16 cellular contexts compared by ENCODE assay signal in the genomic region with DNA sequence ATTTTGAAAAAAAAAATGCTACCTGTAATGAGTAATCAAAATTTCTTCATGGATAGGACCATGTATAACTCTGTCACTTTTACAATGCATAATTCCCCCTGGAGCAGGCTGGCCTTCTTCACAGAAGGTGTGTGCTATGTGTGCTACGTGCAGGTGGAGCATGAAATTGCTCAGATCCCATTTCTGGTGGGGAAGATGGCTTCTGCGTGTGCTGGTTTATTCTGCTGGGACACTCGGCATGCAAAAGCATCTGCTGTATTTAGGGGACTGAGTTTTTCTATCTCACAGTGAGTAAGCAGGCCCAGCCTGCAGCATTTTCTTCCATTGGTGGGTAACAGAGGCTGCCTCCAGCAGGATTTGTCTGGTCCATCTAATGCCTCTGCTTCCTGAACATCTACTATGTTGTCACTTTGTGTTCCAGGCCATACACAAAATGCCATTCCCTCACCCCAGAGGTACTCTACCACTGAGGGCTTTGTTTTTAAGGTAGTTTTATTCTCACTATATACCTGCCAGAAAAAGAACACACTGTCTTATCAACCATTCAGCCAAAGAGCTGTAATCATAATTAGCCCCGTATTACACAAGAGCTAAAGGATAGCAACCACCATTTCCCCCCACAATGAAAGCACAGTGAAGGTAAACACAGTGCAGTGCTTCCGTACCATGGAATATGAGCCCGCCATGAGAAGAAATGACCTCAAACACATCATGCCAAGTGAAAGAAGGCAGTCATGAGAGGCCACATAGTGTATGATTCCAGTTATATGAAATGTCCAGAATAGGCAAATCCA.
A peak's percentile ranks its signal among the peaks of the same experiment; 100 is the strongest.
DNase-seq lines count a peak whose midpoint lies in the region; ATAC-seq and TF ChIP-seq lines count a peak whose summit lies in the region.
"Had no signal": no experiment of that assay in that cellular context is flagged by ENCODE, and none has a peak within 500 bp of the region (broad histone marks: within the 10 kb centered on the region; RNA-seq: fewer than 3 reads in every experiment).

No MANE protein-coding gene starts in this region.

- no peak overlapping the region for H3K4me3 Mint-ChIP-seq in activated T-helper 1 cell treated with anti-CD3 and anti-CD28 coated beads, Interleukin-12 subunit alpha, Interleukin-12 subunit beta, Interleukin-2, Interleukin-4 antibody, amounts not matched to agents 30 ng/mL and 10 ng/mL and 1 ng/mL, durations not matched to agents 14 hours and 24 hours and 36 hours
- H3K4me3 Mint-ChIP-seq: CD4-positive, CD25-positive, alpha-beta regulatory T cell; CD8-positive, alpha-beta memory T cell; H9 had no signal

- H3K27ac ChIP-seq in heart left ventricle (no peak overlapping the region), right cardiac atrium (ENCODE audit: low read length) (no peak overlapping the region)

- intact Hi-C loops in heart left ventricle (cut with DNase I), result no loop called here
- intact Hi-C loops in right cardiac atrium (cut with DNase I), result no loop called here
- intact Hi-C loops in activated T-helper 1 cell treated with anti-CD3 and anti-CD28 coated beads, Interleukin-12 subunit alpha, Interleukin-12 subunit beta, Interleukin-2, Interleukin-4 antibody, amounts not matched to agents 30 ng/mL and 10 ng/mL and 1 ng/mL, durations not matched to agents 14 hours and 24 hours and 36 hours (cut with micrococcal nuclease), result no loop called here

- no peak for DNase-seq in heart left ventricle
- no peak for DNase-seq in right cardiac atrium
- DNase-seq in NCI-H2171 treated with DMSO at 0.1 percent for 48 hours (lab: John Stamatoyannopoulos, UW), result peak; percentile 82
- DNase-seq in cerebellum (ENCODE audit: low spot score), result peak; percentile 34
- DNase-seq in NCI-H1105 treated with DMSO at 0.1 percent for 48 hours (lab: John Stamatoyannopoulos, UW), result no peak
- no peak for DNase-seq in activated T-helper 1 cell treated with anti-CD3 and anti-CD28 coated beads, Interleukin-12 subunit alpha, Interleukin-12 subunit beta, Interleukin-2, Interleukin-4 antibody, amounts not matched to agents 30 ng/mL and 10 ng/mL and 1 ng/mL, durations not matched to agents 14 hours and 24 hours and 36 hours (ENCODE audit: low spot score)
- DNase-seq: ACHN; BE2C; CD4-positive, CD25-positive, alpha-beta regulatory T cell; CD8-positive, alpha-beta memory T cell; COR-L47; DMS 273 treated with DMSO at 0.1 percent for 48 hours; DMS53; DND-41; EL; H9 had no signal

- no peaks in the 10 kb centered on the region for H3K9me3 Mint-ChIP-seq in activated T-helper 1 cell treated with anti-CD3 and anti-CD28 coated beads, Interleukin-12 subunit alpha, Interleukin-12 subunit beta, Interleukin-2, Interleukin-4 antibody, amounts not matched to agents 30 ng/mL and 10 ng/mL and 1 ng/mL, durations not matched to agents 14 hours and 24 hours and 36 hours

- H3K4me1 ChIP-seq in heart left ventricle (peaks cover 0 to 5% (median 0%) of the 10 kb centered on the region in 12 donors), right cardiac atrium (ENCODE audit: control insufficient read depth, insufficient read depth, low read length) (no peaks in the 10 kb centered on the region)
- H3K4me1 ChIP-seq: BE2C had no signal

- ATAC-seq in heart left ventricle, result peak in 3 of 4 donors; percentile 38 to 61 (median 52)
- ATAC-seq in right cardiac atrium, result no peak

- H3K4me3 ChIP-seq in heart left ventricle (no peak overlapping the region), right cardiac atrium (ENCODE audit: low read length) (no peak overlapping the region)

- 58 to 75% (median 70%) methylated on average over 6 of the region's 6 CpGs for WGBS in heart left ventricle, 4 donors
- WGBS in right cardiac atrium, result 78% methylated on average over 6 of the region's 6 CpGs

- H3K36me3 Mint-ChIP-seq in activated T-helper 1 cell treated with anti-CD3 and anti-CD28 coated beads, Interleukin-12 subunit alpha, Interleukin-12 subunit beta, Interleukin-2, Interleukin-4 antibody, amounts not matched to agents 30 ng/mL and 10 ng/mL and 1 ng/mL, durations not matched to agents 14 hours and 24 hours and 36 hours (ENCODE audit: low read depth), result no peaks in the 10 kb centered on the region
- H3K36me3 Mint-ChIP-seq: CD4-positive, CD25-positive, alpha-beta regulatory T cell; CD8-positive, alpha-beta memory T cell had no signal

- H3K27me3 Mint-ChIP-seq in activated T-helper 1 cell treated with anti-CD3 and anti-CD28 coated beads, Interleukin-12 subunit alpha, Interleukin-12 subunit beta, Interleukin-2, Interleukin-4 antibody, amounts not matched to agents 30 ng/mL and 10 ng/mL and 1 ng/mL, durations not matched to agents 14 hours and 24 hours and 36 hours (ENCODE audit: insufficient read depth), result no peaks in the 10 kb centered on the region
- H3K27me3 Mint-ChIP-seq: CD4-positive, CD25-positive, alpha-beta regulatory T cell had no signal

- no peaks in the 10 kb centered on the region for H3K27me3 ChIP-seq in heart left ventricle
- H3K27me3 ChIP-seq in right cardiac atrium (ENCODE audit: control insufficient read depth, insufficient read depth), result no peaks in the 10 kb centered on the region
- H3K27me3 ChIP-seq: BE2C had no signal

- TF ChIP-seq POLR2A in heart left ventricle (IDR thresholded peaks at IDR 0.05), result no peak

- H3K9me3 ChIP-seq in heart left ventricle, result no peaks in the 10 kb centered on the region
- H3K9me3 ChIP-seq in right cardiac atrium (ENCODE audit: control insufficient read depth, low read length), result no peaks in the 10 kb centered on the region
- H3K9me3 ChIP-seq: BE2C had no signal

- no peak for TF ChIP-seq CTCF in heart left ventricle (IDR thresholded peaks at IDR 0.05)

- H3K36me3 ChIP-seq in heart left ventricle, result no peaks in the 10 kb centered on the region
- H3K36me3 ChIP-seq: BE2C had no signal

- no peaks in the 10 kb centered on the region for H3K4me1 Mint-ChIP-seq in activated T-helper 1 cell treated with anti-CD3 and anti-CD28 coated beads, Interleukin-12 subunit alpha, Interleukin-12 subunit beta, Interleukin-2, Interleukin-4 antibody, amounts not matched to agents 30 ng/mL and 10 ng/mL and 1 ng/mL, durations not matched to agents 14 hours and 24 hours and 36 hours (ENCODE audit: low read depth)
- H3K4me1 Mint-ChIP-seq: CD8-positive, alpha-beta memory T cell had no signal

- no peak overlapping the region for H3K27ac Mint-ChIP-seq in activated T-helper 1 cell treated with anti-CD3 and anti-CD28 coated beads, Interleukin-12 subunit alpha, Interleukin-12 subunit beta, Interleukin-2, Interleukin-4 antibody, amounts not matched to agents 30 ng/mL and 10 ng/mL and 1 ng/mL, durations not matched to agents 14 hours and 24 hours and 36 hours
- H3K27ac Mint-ChIP-seq: CD4-positive, CD25-positive, alpha-beta regulatory T cell; CD8-positive, alpha-beta memory T cell; H9 had no signal

Comparison
In these comparisons a context has a peak if more than half of its experiments do, and no peak if none do; other contexts are left out.
1. ATAC-seq: peak in heart left ventricle (3 of 4); none in right cardiac atrium (0 of 2).
2. DNase-seq: peak in NCI-H2171 treated with DMSO at 0.1 percent for 48 hours (single experiment) and cerebellum (single experiment); none in heart left ventricle (0 of 5), right cardiac atrium (0 of 3), NCI-H1105 treated with DMSO at 0.1 percent for 48 hours (single experiment) and activated T-helper 1 cell treated with anti-CD3 and anti-CD28 coated beads, Interleukin-12 subunit alpha, Interleukin-12 subunit beta, Interleukin-2, Interleukin-4 antibody, amounts not matched to agents 30 ng/mL and 10 ng/mL and 1 ng/mL, durations not matched to agents 14 hours and 24 hours and 36 hours (single experiment).